9 cellular contexts compared by ENCODE assay signal in genomic region chr1:115088871-115089442, GRCh38. TPM values are rescaled to one million over a fixed set of nuclear protein-coding genes. Genes with fewer than 3 reads are reported as not detected.
A peak's percentile ranks its signal among the peaks of the same experiment; 100 is the strongest.
DNase-seq lines count a peak whose midpoint lies in the region; ATAC-seq lines count a peak whose summit lies in the region.
"Had no signal": no experiment of that assay in that cellular context is flagged by ENCODE, and none has a peak within 500 bp of the region (broad histone marks: within the 10 kb centered on the region; RNA-seq: fewer than 3 reads in every experiment).

No MANE protein-coding gene starts in this region.

- DNase-seq in Right ventricle myocardium inferior (ENCODE audit: missing footprints) (no peak), cardiac septum (ENCODE audit: low spot score) (no peak), KG1 (lab: John Stamatoyannopoulos, UW) (no peak), amniotic stem cell (lab: John Stamatoyannopoulos, UW) (no peak)
- no peak for DNase-seq in activated CD8-positive, alpha-beta memory T cell treated with anti-CD3 and anti-CD28 coated beads for 24 hours

- ATAC-seq in Right ventricle myocardium inferior: peak; percentile 2
- no peak for ATAC-seq in HG03025 (IDR thresholded peaks at IDR 0.05; ENCODE audit: low FRiP score, unreplicated experiment)

- no peak overlapping the region for H3K27ac ChIP-seq in ectodermal cell (ENCODE audit: insufficient read depth, low read depth, low read length, poor library complexity, severe bottlenecking)
- H3K27ac ChIP-seq: epithelial cell of prostate had no signal

- H3K4me1 ChIP-seq in ectodermal cell (ENCODE audit: control insufficient read depth, insufficient read depth, low read length): no peaks in the 10 kb centered on the region
- peaks cover 16% of the 10 kb centered on the region for H3K4me1 ChIP-seq in mucosa of stomach (ENCODE audit: control insufficient read depth, insufficient read depth, low read length)

- WGBS in ectodermal cell, 2 experiments: 2% methylated on average over 28 of the region's 28 CpGs

- H3K9ac ChIP-seq in mucosa of stomach (ENCODE audit: low read length): peak overlapping the region; percentile 70

- intact Hi-C loops in Right ventricle myocardium inferior (cut with DNase I): no loop called here
- intact Hi-C loops in cardiac septum (cut with DNase I): no loop called here

- peak overlapping the region; percentile 82 for H3K4me3 ChIP-seq in ectodermal cell (ENCODE audit: insufficient read depth, low read depth, low read length)
- no peak overlapping the region for H3K4me3 ChIP-seq in mucosa of stomach (ENCODE audit: low read length)

- peaks cover 9% of the 10 kb centered on the region for H3K27me3 ChIP-seq in ectodermal cell (ENCODE audit: control insufficient read depth, insufficient read depth, low read length, poor library complexity, severe bottlenecking)
- H3K27me3 ChIP-seq in mucosa of stomach (ENCODE audit: control insufficient read depth, insufficient read depth, low read length): no peaks in the 10 kb centered on the region

- H3K9me3 ChIP-seq in ectodermal cell (ENCODE audit: control insufficient read depth, low read length): no peaks in the 10 kb centered on the region
- H3K9me3 ChIP-seq in mucosa of stomach (ENCODE audit: control insufficient read depth, low read length): no peaks in the 10 kb centered on the region

- no peaks in the 10 kb centered on the region for H3K36me3 ChIP-seq in ectodermal cell (ENCODE audit: control insufficient read depth, insufficient read depth, low read length)
- H3K36me3 ChIP-seq in mucosa of stomach (ENCODE audit: control insufficient read depth, insufficient read depth, low read length): no peaks in the 10 kb centered on the region

RNA-seq across cellular contexts. Expression of gene TSPAN2, which starts 0.3 kb away (rescaled TPM):
- total RNA-seq in Right ventricle myocardium inferior (10.3 TPM), cardiac septum (3.3 TPM)
- 16.6 TPM for polyA plus RNA-seq in ectodermal cell (2013, experiment 1 of 4)
- polyA plus RNA-seq in ectodermal cell (2013, experiment 2 of 4): 21.1 TPM
- 17.5 TPM for polyA plus RNA-seq in ectodermal cell (2013, experiment 3 of 4)
- 18.5 TPM for polyA plus RNA-seq in ectodermal cell (2013, experiment 4 of 4)

RNA-seq across cellular contexts. Expression of gene TSHB, which starts 59.3 kb away (rescaled TPM):
- not detected for total RNA-seq in Right ventricle myocardium inferior
- not detected for total RNA-seq in cardiac septum
- polyA plus RNA-seq in ectodermal cell (2013, experiment 1 of 4): not detected
- not detected for polyA plus RNA-seq in ectodermal cell (2013, experiment 2 of 4)
- polyA plus RNA-seq in ectodermal cell (2013, experiment 3 of 4): not detected
- not detected for polyA plus RNA-seq in ectodermal cell (2013, experiment 4 of 4)
